15 cellular contexts compared by ENCODE assay signal in the genomic region with DNA sequence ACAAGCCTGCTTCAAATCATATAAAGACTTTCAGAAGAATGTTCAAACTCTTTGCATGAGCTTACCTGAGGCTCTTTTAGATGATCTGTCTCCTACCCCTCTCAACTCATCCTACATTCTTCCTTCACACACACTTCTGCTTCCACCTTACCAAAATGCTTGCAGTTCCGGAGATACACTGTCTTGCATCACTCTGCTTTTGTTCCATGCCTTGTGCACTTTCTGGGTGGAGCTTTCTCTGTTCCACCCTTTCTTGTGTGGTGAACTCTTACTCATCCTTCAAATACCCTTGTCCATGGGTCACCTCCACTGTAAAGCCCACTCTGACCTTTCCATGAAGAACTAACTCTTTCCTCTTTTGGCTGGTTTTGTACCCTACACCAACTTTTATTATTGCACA.
"Had no signal": no experiment of that assay in that cellular context is flagged by ENCODE, and none has a peak within 500 bp of the region (broad histone marks: within the 10 kb centered on the region; RNA-seq: fewer than 3 reads in every experiment).

No MANE protein-coding gene starts in this region.

- DNase-seq: activated CD4-positive, alpha-beta T cell treated with anti-CD3 and anti-CD28 coated beads, Interleukin-2, amount 10 ng/mL, durations not matched to agents 24 days and 14 days; activated CD4-positive, CD25-positive, alpha-beta regulatory T cell; activated CD8-positive, alpha-beta memory T cell treated with anti-CD3 and anti-CD28 coated beads for 24 hours; activated CD8-positive, alpha-beta memory T cell treated with anti-CD3 and anti-CD28 coated beads, Interleukin-2, amount 50 U/mL, for 48 hours; activated gamma-delta T cell; activated T-cell treated with anti-CD3 and anti-CD28 coated beads, Interleukin-2, amount 50 U/mL, for 72 hours; cerebellar nuclear complex; cortex of kidney; foreskin fibroblast; left ventricle myocardium superior; retina; stimulated activated CD8-positive, alpha-beta memory T cell treated with anti-CD3 and anti-CD28 coated beads, Interleukin-4, amount 100 ng/mL, for 48 hours; stimulated activated naive CD4-positive, alpha-beta T cell; thyroid gland had no signal

- H3K36me3 ChIP-seq: ascending aorta, thyroid gland had no signal

- H3K4me3 ChIP-seq: ascending aorta, thyroid gland had no signal

- H3K4me1 ChIP-seq: ascending aorta had no signal

- H3K9me3 ChIP-seq: ascending aorta, thyroid gland had no signal

- H3K27me3 ChIP-seq: ascending aorta, thyroid gland had no signal

- H3K27ac ChIP-seq: ascending aorta, thyroid gland had no signal
